In the genomic region with DNA sequence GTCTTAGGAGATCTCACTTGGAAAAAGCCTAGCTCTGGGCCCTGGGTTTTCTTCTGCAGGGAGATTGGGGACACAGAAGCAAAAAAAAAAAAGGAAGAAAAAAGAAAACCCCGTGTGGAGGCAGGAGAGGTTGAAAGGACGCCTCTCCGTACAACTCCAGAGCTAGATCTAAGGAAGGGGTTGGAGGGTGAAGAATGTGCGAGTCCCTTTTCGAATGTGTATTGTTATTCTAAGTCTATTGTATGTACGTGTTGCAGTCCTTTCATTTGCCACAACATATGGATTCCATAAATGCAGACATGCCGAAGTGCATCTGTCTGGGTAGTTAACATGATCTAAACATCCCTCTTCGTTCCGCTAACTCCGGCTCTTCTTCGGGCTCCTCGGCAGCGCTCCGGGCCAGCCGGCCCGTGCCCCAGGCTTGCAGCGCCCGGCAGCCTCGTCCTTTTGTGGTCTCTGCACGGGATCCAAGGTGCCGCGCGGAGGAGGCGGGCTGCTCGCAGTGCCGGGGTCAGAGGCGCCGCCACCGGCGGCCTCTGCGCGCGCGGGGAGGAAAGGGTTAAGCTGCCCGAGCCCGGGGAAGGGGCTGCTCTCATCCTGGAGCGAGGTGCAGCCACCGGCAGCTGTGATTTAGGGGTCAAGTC, we compare ENCODE assay signal across 1 cellular context.
TF ChIP-seq lines count a peak whose summit lies in the region.

No MANE protein-coding gene starts in this region.

TF ChIP-seq in H1, 55 proteins besides CTCF, POLR2A, EP300 and RAD21:
- TF ChIP-seq HDAC2 (IDR thresholded peaks at IDR 0.05; ENCODE audit: borderline replicate concordance in 1 of 2, low read depth in 2 of 2, low read length in 2 of 2) (peak; percentile 41 to 64; a peak in 1 of 4 replicates), TBP (IDR thresholded peaks at IDR 0.05; ENCODE audit: low read depth, low read length) (no peak), KDM4A (IDR thresholded peaks at IDR 0.05; ENCODE audit: low read depth, low read length, severe bottlenecking) (no peak), SIRT6 (IDR thresholded peaks at IDR 0.05; ENCODE audit: low read length) (no peak), EGR1 (IDR thresholded peaks at IDR 0.05; ENCODE audit: borderline replicate concordance, low read depth, low read length) (peak; percentile 76), EZH2 (IDR thresholded peaks at IDR 0.05; ENCODE audit: low read depth, low read length, severe bottlenecking) (peak; percentile 8), CBX5 (IDR thresholded peaks at IDR 0.05; ENCODE audit: low read depth, low read length) (no peak), ZNF274 (IDR thresholded peaks at IDR 0.05; ENCODE audit: borderline replicate concordance, extremely low read depth, low read length) (no peak), RBBP5 (IDR thresholded peaks at IDR 0.05; ENCODE audit: borderline replicate concordance, low read depth, low read length) (0 out of 2 replicates have a peak, but pooled peaks have one; percentile 45), NANOG (IDR thresholded peaks at IDR 0.05; ENCODE audit: insufficient read depth, low read depth, low read length, poor library complexity, severe bottlenecking) (peak; percentile 38), GABPA (IDR thresholded peaks at IDR 0.05; ENCODE audit: borderline replicate concordance, insufficient read depth, low read length) (peak; percentile 78; the same call in 1 of the 2 replicates), CTBP2 (IDR thresholded peaks at IDR 0.05; ENCODE audit: borderline replicate concordance, insufficient read depth, insufficient read length, low read length) (peak; percentile 96), KDM1A (IDR thresholded peaks at IDR 0.05; ENCODE audit: borderline replicate concordance, low read length) (0 out of 2 replicates have a peak, but pooled peaks have one; percentile 15)
TF ChIP-seq in H1: peak in this region for 8.
